In genomic region chr12:54378791-54379400, GRCh38 we compare ENCODE assay signal across 8 cellular contexts. TPM values are rescaled to one million over a fixed set of nuclear protein-coding genes. Genes with fewer than 3 reads are reported as not detected.
DNase-seq lines count a peak whose midpoint lies in the region; ATAC-seq and TF ChIP-seq lines count a peak whose summit lies in the region.

No MANE protein-coding gene starts in this region.

- peak overlapping the region; percentile 47 for H3K4me3 Mint-ChIP-seq in activated CD4-positive, alpha-beta T cell treated with anti-CD3 and anti-CD28 coated beads for 36 hours

- TF ChIP-seq CTCF in PC-3 (conservative IDR thresholded peaks at IDR 0.05; ENCODE audit: low read depth, low read length) (no peak), lower leg skin (IDR thresholded peaks at IDR 0.05) (no peak), transverse colon (IDR thresholded peaks at IDR 0.05) (no peak)

- H3K9me3 ChIP-seq in PC-3 (ENCODE audit: low read length) (no peaks in the 10 kb centered on the region), transverse colon (no peaks in the 10 kb centered on the region)

- peak overlapping the region; percentile 95 for H2AFZ ChIP-seq in PC-3 (ENCODE audit: low read length)

- no peaks in the 10 kb centered on the region for H4K20me1 ChIP-seq in PC-3 (ENCODE audit: low read length)

- POLR2A ChIA-PET in activated CD4-positive, alpha-beta T cell treated with anti-CD3 and anti-CD28 coated beads for 36 hours (lab: Charles Lee): interaction anchor here (1.0 kb wide), 1 partner anchor 92 kb away, joined by 3 read pairs; no protein-coding TSS in a partner anchor
- POLR2A ChIA-PET in PC-3 (lab: Charles Lee; ENCODE audit: unreplicated experiment): interaction anchor here (0.6 to 0.7 kb wide), 2 partner anchors 16 to 535 kb away, joined by 3 read pairs; no protein-coding TSS in a partner anchor

- H3K4me1 Mint-ChIP-seq in activated CD4-positive, alpha-beta T cell treated with anti-CD3 and anti-CD28 coated beads for 36 hours: peaks cover 10% of the 10 kb centered on the region

- H3K9ac ChIP-seq in PC-3 (ENCODE audit: low read length): peak overlapping the region; percentile 55

- H3K4me2 ChIP-seq in PC-3 (ENCODE audit: low read length): peak overlapping the region; percentile 96

- no TSS peak for BruUV-seq in PC-3 (replicated peaks; lab: Mats Ljungman, UMichigan)

- no peaks in the 10 kb centered on the region for H3K79me2 ChIP-seq in PC-3 (ENCODE audit: low read length)

- H3K27me3 ChIP-seq in PC-3 (ENCODE audit: low read length): no peaks in the 10 kb centered on the region
- H3K27me3 ChIP-seq in transverse colon: peaks cover 5% of the 10 kb centered on the region

- H3K36me3 ChIP-seq in PC-3 (ENCODE audit: low read depth, low read length) (no peaks in the 10 kb centered on the region), transverse colon (no peaks in the 10 kb centered on the region)

- 9 to 36% methylated on average over 32 to 37 of the region's 49 CpGs for WGBS in lower leg skin, 2 donors
- WGBS in transverse colon (ENCODE audit: low coverage in 1 of 2), 2 donors: 16 to 30% methylated on average over 5 to 43 of the region's 49 CpGs

- no peak for TF ChIP-seq POLR2A in lower leg skin (IDR thresholded peaks at IDR 0.05)
- TF ChIP-seq POLR2A in transverse colon (IDR thresholded peaks at IDR 0.05): no peak

- CTCF ChIA-PET in activated CD4-positive, alpha-beta T cell treated with anti-CD3 and anti-CD28 coated beads for 36 hours (lab: Charles Lee): interaction anchor here (0.6 to 5.5 kb wide), 56 partner anchors 8 to 370 kb away, joined by 3 to 62 read pairs (median 5); partner anchors contain the start of genes CBX5, COPZ1, GTSF1 and HOXC8
- CTCF ChIA-PET in PC-3 (lab: Charles Lee): interaction anchor here (0.6 to 2.7 kb wide), 7 partner anchors 8 to 1276 kb away, joined by 3 to 26 read pairs (median 4); no protein-coding TSS in a partner anchor

- no peak for TF ChIP-seq EP300 in transverse colon (IDR thresholded peaks at IDR 0.05; ENCODE audit: low read depth)

- intact Hi-C loops in activated CD4-positive, alpha-beta T cell treated with anti-CD3 and anti-CD28 coated beads for 36 hours (cut with DNase I, micrococcal nuclease): loop anchor here in 1 of 2 experiments (1.0 kb wide), 3 partner anchors 11 to 159 kb away; no protein-coding TSS in a partner anchor
- intact Hi-C loops in PC-3 (cut with micrococcal nuclease) (loop anchor here (1.0 kb wide), 1 partner anchor 11 kb away; no protein-coding TSS in a partner anchor), lower leg skin (cut with DNase I; ENCODE audit: low total_unique reads) (no loop called here), transverse colon (cut with DNase I; ENCODE audit: low total_unique reads) (no loop called here)

- H3K4me1 ChIP-seq in PC-3 (ENCODE audit: insufficient read depth, low read length) (peaks cover 23% of the 10 kb centered on the region), transverse colon (peaks cover 4 to 25% (median 16%) of the 10 kb centered on the region in 4 donors)

- no peaks in the 10 kb centered on the region for H3K27me3 Mint-ChIP-seq in activated CD4-positive, alpha-beta T cell treated with anti-CD3 and anti-CD28 coated beads for 36 hours

- H3K27ac ChIP-seq in PC-3 (ENCODE audit: low read length): no peak overlapping the region; the same call in 1 of the 2 replicates
- H3K27ac ChIP-seq in transverse colon: peak overlapping the region; percentile 49 to 81 (median 76)

- DNase-seq in activated CD4-positive, alpha-beta T cell treated with anti-CD3 and anti-CD28 coated beads for 36 hours: no peak
- no peak for DNase-seq in activated CD4-positive, alpha-beta T cell treated with anti-CD3 and anti-CD28 coated beads, Interleukin-2, amount 50 U/mL, for 1 hour
- peak; percentile 71 for DNase-seq in PC-3
- peak; percentile 56 for DNase-seq in dermis blood vessel endothelial cell
- DNase-seq in lower leg skin (ENCODE audit: low spot score in 2 of 2): peak in 1 of 2 donors; percentile 94
- DNase-seq in transverse colon: peak; percentile 68
- DNase-seq in stimulated activated CD4-positive, alpha-beta T cell treated with anti-CD3 and anti-CD28 coated beads, Interleukin-12 subunit alpha, Interleukin-12 subunit beta, amount 100 ng/mL, for 4 hours: no peak

- no peak overlapping the region for H3K27ac Mint-ChIP-seq in activated CD4-positive, alpha-beta T cell treated with anti-CD3 and anti-CD28 coated beads for 36 hours

- in situ Hi-C loops in transverse colon (cut with MboI; ENCODE audit: low pct_ligation_motif_present in 1 of 4, low pct_unique_long_range_greater_than_20kb in 1 of 4, low sequenced_read_pairs in 3 of 4): no loop called here

- H3K4me3 ChIP-seq in PC-3 (ENCODE audit: low read length): peak overlapping the region; percentile 73
- H3K4me3 ChIP-seq in lower leg skin (ENCODE audit: low read depth, poor library complexity, severe bottlenecking): peak overlapping the region; percentile 21
- peak overlapping the region; percentile 33 to 45 (median 39) for H3K4me3 ChIP-seq in transverse colon

- no peak for ATAC-seq in activated CD4-positive, alpha-beta T cell treated with anti-CD3 and anti-CD28 coated beads for 36 hours
- ATAC-seq in PC-3 (peak; percentile 92), HG02981 (IDR thresholded peaks at IDR 0.05; ENCODE audit: unreplicated experiment) (no peak)

- H3F3A ChIP-seq in PC-3 (ENCODE audit: low read length, unreplicated experiment): no peaks in the 10 kb centered on the region

- no peaks in the 10 kb centered on the region for H3K36me3 Mint-ChIP-seq in activated CD4-positive, alpha-beta T cell treated with anti-CD3 and anti-CD28 coated beads for 36 hours (ENCODE audit: low read depth)

- no peaks in the 10 kb centered on the region for H3K9me2 ChIP-seq in PC-3 (replicated peaks; ENCODE audit: low read length)

- no peaks in the 10 kb centered on the region for H3K9me3 Mint-ChIP-seq in activated CD4-positive, alpha-beta T cell treated with anti-CD3 and anti-CD28 coated beads for 36 hours (ENCODE audit: low read depth)

RNA-seq across cellular contexts. Expression of gene ZNF385A, which starts 5.6 kb away (rescaled TPM):
- under 1 TPM; 0.73 to 0.74 TPM for total RNA-seq in activated CD4-positive, alpha-beta T cell treated with anti-CD3 and anti-CD28 coated beads for 36 hours
- 1.8 and 5.0 TPM in 2 replicates for total RNA-seq in PC-3 (2014; rRNA removed)
- total RNA-seq in dermis blood vessel endothelial cell: 2.2 and 4.0 TPM in 2 replicates
- total RNA-seq in lower leg skin: 100 to 1,000 TPM in 3 of 4 donors, 10 to 100 TPM in 1; 89.0 to 183 (median 146) TPM
- 10 to 100 TPM in 1 of 4 donors, 1 to 10 TPM in 3; 1.9 to 17.5 (median 5.7) TPM for total RNA-seq in transverse colon

RNA-seq across cellular contexts. Expression of gene GPR84, which starts 14.6 kb away (rescaled TPM):
- total RNA-seq in activated CD4-positive, alpha-beta T cell treated with anti-CD3 and anti-CD28 coated beads for 36 hours: 1 to 10 TPM in 1 of 2 experiments, under 1 TPM in 1; 0.98 to 1.7 TPM
- total RNA-seq in PC-3 (2014; rRNA removed) (not detected in 2 replicates), dermis blood vessel endothelial cell (under 0.01 and 0.05 TPM in 2 replicates), lower leg skin (under 1 TPM in 1 of 4 donors, not detected in 3; 0.42 TPM), transverse colon (not detected)

RNA-seq across cellular contexts. Expression of gene ITGA5, which starts 40.2 kb away (rescaled TPM):
- 10 to 100 TPM; 38.6 to 58.0 TPM for total RNA-seq in activated CD4-positive, alpha-beta T cell treated with anti-CD3 and anti-CD28 coated beads for 36 hours
- 35.9 and 38.2 TPM in 2 replicates for total RNA-seq in PC-3 (2014; rRNA removed)
- 567 and 846 TPM in 2 replicates for total RNA-seq in dermis blood vessel endothelial cell
- 10 to 100 TPM; 21.2 to 75.9 (median 29.4) TPM for total RNA-seq in lower leg skin
- total RNA-seq in transverse colon: 100 to 1,000 TPM in 1 of 4 donors, 10 to 100 TPM in 3; 37.7 to 217 (median 73.0) TPM

RNA-seq across cellular contexts. Expression of gene COPZ1, which starts 54.0 kb away (rescaled TPM):
- total RNA-seq in activated CD4-positive, alpha-beta T cell treated with anti-CD3 and anti-CD28 coated beads for 36 hours: 10 to 100 TPM; 95.2 to 98.7 TPM
- total RNA-seq in PC-3 (2014; rRNA removed) (121 and 156 TPM in 2 replicates), dermis blood vessel endothelial cell (111 and 159 TPM in 2 replicates), lower leg skin (10 to 100 TPM; 55.6 to 86.5 (median 69.4) TPM), transverse colon (10 to 100 TPM; 25.8 to 79.6 (median 63.6) TPM)

Comparison
In these comparisons a context has a peak if more than half of its experiments do, and no peak if none do; other contexts are left out.
1. DNase-seq: peak in PC-3 (single experiment), dermis blood vessel endothelial cell (single experiment) and transverse colon (single experiment); none in activated CD4-positive, alpha-beta T cell treated with anti-CD3 and anti-CD28 coated beads for 36 hours (single experiment), activated CD4-positive, alpha-beta T cell treated with anti-CD3 and anti-CD28 coated beads, Interleukin-2, amount 50 U/mL, for 1 hour (single experiment) and stimulated activated CD4-positive, alpha-beta T cell treated with anti-CD3 and anti-CD28 coated beads, Interleukin-12 subunit alpha, Interleukin-12 subunit beta, amount 100 ng/mL, for 4 hours (single experiment).
2. H3K4me3 ChIP-seq: peak in every context shown above with its lines; median percentile 73 in PC-3; 39 in transverse colon; 21 in lower leg skin.
3. RNA of gene ZNF385A, which starts 5.6 kb away (total RNA-seq): 89.0 to 183 TPM in lower leg skin; 1.9 to 17.5 TPM in transverse colon, 2.2 to 4.0 TPM in dermis blood vessel endothelial cell, 1.8 to 5.0 TPM in PC-3 and 0.73 to 0.74 TPM in activated CD4-positive, alpha-beta T cell treated with anti-CD3 and anti-CD28 coated beads for 36 hours; every median in the first group is over 4 times any median in the second.